30 cellular contexts compared by ENCODE assay signal in genomic region chr1:235358899-235359298, GRCh38.
"Had no signal": no experiment of that assay in that cellular context is flagged by ENCODE, and none has a peak within 500 bp of the region (broad histone marks: within the 10 kb centered on the region; RNA-seq: fewer than 3 reads in every experiment).

No MANE protein-coding gene starts in this region.

- H2AFZ ChIP-seq: neural progenitor cell, parathyroid adenoma had no signal

- DNase-seq: naive thymus-derived CD4-positive, alpha-beta T cell; natural killer cell; occipital lobe; ovary; posterior cingulate gyrus; psoas muscle; right cardiac atrium; right lobe of liver; sigmoid colon; small intestine; stimulated activated CD4-positive, alpha-beta T cell treated with anti-CD3 and anti-CD28 coated beads, Interleukin-15, amount 100 ng/mL, for 24 hours; stimulated activated CD4-positive, alpha-beta T cell treated with anti-CD3 and anti-CD28 coated beads, Interleukin-2, amount 100 ng/mL, for 24 hours; stimulated activated CD4-positive, alpha-beta T cell treated with anti-CD3 and anti-CD28 coated beads, Interleukin-2, amount 100 ng/mL, for 48 hours; stimulated activated CD4-positive, alpha-beta T cell treated with anti-CD3 and anti-CD28 coated beads, Interleukin-4, amount 100 ng/mL, for 24 hours; stimulated activated naive CD4-positive, alpha-beta T cell; stimulated activated naive CD8-positive, alpha-beta T cell treated with anti-CD3 and anti-CD28 coated beads, Interleukin-15, amount 100 ng/mL, for 72 hours; stimulated activated naive CD8-positive, alpha-beta T cell treated with anti-CD3 and anti-CD28 coated beads, Interleukin-15, Interleukin-2, amounts not matched to agents 100 U/mL and 50 U/mL, for 24 hours; substantia nigra; testis; tibial artery; transverse colon; upper lobe of right lung; uterus had no signal

- H3K4me2 ChIP-seq: neural progenitor cell had no signal

- H3K27ac ChIP-seq: neural progenitor cell, ovary, parathyroid adenoma, psoas muscle, right lobe of liver, sigmoid colon, suprapubic skin, testis, tibial artery, transverse colon, upper lobe of right lung, uterus had no signal

- H3K4me3 Mint-ChIP-seq: naive thymus-derived CD4-positive, alpha-beta T cell; natural killer cell; nephron; neural progenitor cell; stimulated activated memory B cell treated with anti-CD40 and anti-IgM and Interleukin-4, amounts not matched to agents 10 μg/mL and 1 μg/mL and 100 μg/mL, for 72 hours; stimulated activated naive CD8-positive, alpha-beta T cell treated with anti-CD3 and anti-CD28 coated beads, Interleukin-15, amount 100 ng/mL, for 72 hours; type B pancreatic cell had no signal

- H3K36me3 ChIP-seq: neural progenitor cell, ovary, right lobe of liver, sigmoid colon, suprapubic skin, tibial artery, transverse colon, upper lobe of right lung, uterus had no signal

- H3K4me3 ChIP-seq: neural progenitor cell, ovary, psoas muscle, right lobe of liver, sigmoid colon, suprapubic skin, testis, tibial artery, transverse colon, upper lobe of right lung, uterus had no signal

- ATAC-seq: naive thymus-derived CD4-positive, alpha-beta T cell; natural killer cell; psoas muscle; right cardiac atrium; right lobe of liver; stimulated activated memory B cell treated with anti-CD40 and anti-IgM and Interleukin-4, amounts not matched to agents 10 μg/mL and 1 μg/mL and 100 μg/mL, for 72 hours; stimulated activated naive CD8-positive, alpha-beta T cell treated with anti-CD3 and anti-CD28 coated beads, Interleukin-15, amount 100 ng/mL, for 72 hours; stimulated activated naive CD8-positive, alpha-beta T cell treated with anti-CD3 and anti-CD28 coated beads, Interleukin-15, Interleukin-2, amounts not matched to agents 100 U/mL and 50 U/mL, for 24 hours; upper lobe of right lung had no signal

- H3K9ac ChIP-seq: neural progenitor cell, parathyroid adenoma had no signal

- FAIRE-seq: small intestine had no signal

- H3K4me1 ChIP-seq: parathyroid adenoma, psoas muscle, right lobe of liver, sigmoid colon, suprapubic skin, testis, tibial artery, transverse colon, upper lobe of right lung, uterus had no signal

- H3K79me2 ChIP-seq: parathyroid adenoma had no signal

- H3K4me1 Mint-ChIP-seq: natural killer cell; stimulated activated naive CD8-positive, alpha-beta T cell treated with anti-CD3 and anti-CD28 coated beads, Interleukin-15, amount 100 ng/mL, for 72 hours had no signal

- H3K9me3 Mint-ChIP-seq: natural killer cell; nephron; neural progenitor cell; stimulated activated memory B cell treated with anti-CD40 and anti-IgM and Interleukin-4, amounts not matched to agents 10 μg/mL and 1 μg/mL and 100 μg/mL, for 72 hours; stimulated activated naive CD8-positive, alpha-beta T cell treated with anti-CD3 and anti-CD28 coated beads, Interleukin-15, amount 100 ng/mL, for 72 hours; type B pancreatic cell had no signal

- H3K27me3 Mint-ChIP-seq: progenitor cell of endocrine pancreas; stimulated activated memory B cell treated with anti-CD40 and anti-IgM and Interleukin-4, amounts not matched to agents 10 μg/mL and 1 μg/mL and 100 μg/mL, for 72 hours; type B pancreatic cell had no signal

- H3K36me3 Mint-ChIP-seq: natural killer cell; neural progenitor cell; stimulated activated memory B cell treated with anti-CD40 and anti-IgM and Interleukin-4, amounts not matched to agents 10 μg/mL and 1 μg/mL and 100 μg/mL, for 72 hours; type B pancreatic cell had no signal

- H3K9me3 ChIP-seq: ovary, psoas muscle, right lobe of liver, sigmoid colon, suprapubic skin, testis, tibial artery, transverse colon, upper lobe of right lung, uterus had no signal

- H3K27me3 ChIP-seq: neural progenitor cell, ovary, right lobe of liver, sigmoid colon, suprapubic skin, testis, tibial artery, transverse colon, upper lobe of right lung, uterus had no signal

- H3K27ac Mint-ChIP-seq: natural killer cell; nephron; neural progenitor cell; progenitor cell of endocrine pancreas; stimulated activated memory B cell treated with anti-CD40 and anti-IgM and Interleukin-4, amounts not matched to agents 10 μg/mL and 1 μg/mL and 100 μg/mL, for 72 hours; stimulated activated naive CD8-positive, alpha-beta T cell treated with anti-CD3 and anti-CD28 coated beads, Interleukin-15, amount 100 ng/mL, for 72 hours; type B pancreatic cell had no signal
